ENCODE assay signal across 24 cellular contexts in the genomic region with DNA sequence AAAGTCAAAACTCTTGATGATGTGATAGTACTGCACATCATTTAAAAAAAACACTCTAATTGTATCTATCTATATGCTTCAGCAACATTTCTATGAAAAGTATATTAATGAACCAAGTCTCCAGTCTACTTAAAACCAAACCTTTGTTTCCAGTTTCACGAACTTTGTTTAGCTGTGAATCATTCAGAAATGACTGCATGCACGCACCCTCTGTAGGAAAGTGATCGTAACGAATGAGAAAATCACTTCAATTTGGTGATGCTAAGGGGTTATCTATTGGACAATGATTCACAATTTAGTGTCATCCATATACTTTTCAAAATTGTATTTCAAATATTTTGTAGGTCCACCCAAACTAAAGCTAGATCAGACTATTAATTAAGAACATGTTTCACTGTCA.
A peak's percentile ranks its signal among the peaks of the same experiment; 100 is the strongest.
DNase-seq lines count a peak whose midpoint lies in the region; ATAC-seq, FAIRE-seq and TF ChIP-seq lines count a peak whose summit lies in the region.
"Had no signal": no experiment of that assay in that cellular context is flagged by ENCODE, and none has a peak within 500 bp of the region (broad histone marks: within the 10 kb centered on the region; RNA-seq: fewer than 3 reads in every experiment).

No MANE protein-coding gene starts in this region.

- intact Hi-C loops in GM12878 (cut with micrococcal nuclease; ENCODE audit: unreplicated experiment), result no loop called here

- ATAC-seq in GM18502 (IDR thresholded peaks at IDR 0.05; ENCODE audit: poor library complexity, unreplicated experiment) (peak; percentile 84), HG03432 (IDR thresholded peaks at IDR 0.05; ENCODE audit: unreplicated experiment) (peak; percentile 85), GM12878 (peak; percentile 48)

- RAD21 ChIA-PET in GM12878 (lab: Charles Lee; ENCODE audit: unreplicated experiment), result interaction anchor here (0.7 kb wide), 1 partner anchor 15 kb away, joined by 4 read pairs; no protein-coding TSS in a partner anchor

- SMC1A ChIA-PET in GM12878 (lab: Charles Lee; ENCODE audit: uncharacterized antibody, unreplicated experiment), result interaction anchor here (0.7 to 1.3 kb wide), 3 partner anchors 9 to 22 kb away, joined by 3 to 4 read pairs (median 3); no protein-coding TSS in a partner anchor

- no peak overlapping the region for H3K9ac ChIP-seq in GM12878 (ENCODE audit: control insufficient read depth, insufficient read depth, low read length)
- H3K9ac ChIP-seq: BLaER1 had no signal

- DNase-seq in GM12878 (ENCODE audit: low read depth, low spot score), result no peak
- DNase-seq in COLO829 (ENCODE audit: low spot score), result no peak
- DNase-seq in NCI-H748 treated with DMSO at 0.1 percent for 48 hours (lab: John Stamatoyannopoulos, UW), result no peak
- DNase-seq in HFFc6, result no peak
- DNase-seq: 8988T; ACHN; BE2C; C1 segment of cervical spinal cord; Caco-2; Calu3; CD4-positive, alpha-beta memory T cell; CD4-positive, CD25-positive, alpha-beta regulatory T cell; CD8-positive, alpha-beta memory T cell; DMS79 treated with DMSO at 0.1 percent for 48 hours; GF-D8 had no signal

- no peaks in the 10 kb centered on the region for H3K27me3 ChIP-seq in GM12878 (replicated peaks in 1 of 2; ENCODE audit: control insufficient read depth in 2 of 2, insufficient read depth in 2 of 2, low read length in 1 of 2)
- H3K27me3 ChIP-seq: BE2C, BLaER1 had no signal

- no peak for TF ChIP-seq CTCF in GM12878 (IDR thresholded peaks at IDR 0.05 in 2 of 3, conservative IDR thresholded peaks at IDR 0.05 in 1 of 3; ENCODE audit: control insufficient read depth in 2 of 3, extremely low read depth in 1 of 3, insufficient read depth in 1 of 3, low read depth in 3 of 3, low read length in 3 of 3)
- no peak for TF ChIP-seq CTCF in HFFc6 (IDR thresholded peaks at IDR 0.05)

- POLR2A ChIA-PET in GM12878 (lab: Charles Lee), result no interaction called here

- no peak overlapping the region for H3K4me2 ChIP-seq in GM12878 (ENCODE audit: control insufficient read depth, insufficient read depth)
- H3K4me2 ChIP-seq: BLaER1 had no signal

- H2AFZ ChIP-seq in GM12878 (ENCODE audit: control insufficient read depth, low read depth, low read length), result no peak overlapping the region

- no peak overlapping the region for H3K27ac Mint-ChIP-seq in HFFc6
- H3K27ac Mint-ChIP-seq: CD14-positive monocyte; CD4-positive, alpha-beta memory T cell; CD4-positive, CD25-positive, alpha-beta regulatory T cell; CD8-positive, alpha-beta memory T cell had no signal

- peaks cover 5% of the 10 kb centered on the region; the same call in 1 of the 2 replicates for H3K9me3 Mint-ChIP-seq in HFFc6
- H3K9me3 Mint-ChIP-seq: CD14-positive monocyte had no signal

- H3K4me3 Mint-ChIP-seq in HFFc6, result no peak overlapping the region
- H3K4me3 Mint-ChIP-seq: CD14-positive monocyte; CD4-positive, alpha-beta memory T cell; CD4-positive, CD25-positive, alpha-beta regulatory T cell; CD8-positive, alpha-beta memory T cell had no signal

- H3K36me3 ChIP-seq in GM12878 (ENCODE audit: control insufficient read depth in 2 of 2, insufficient read depth in 2 of 2, low read length in 1 of 2), result no peaks in the 10 kb centered on the region
- H3K36me3 ChIP-seq: BE2C, BLaER1 had no signal

- FAIRE-seq in GM12878 (lab: Jason Lieb, UNC), result no peak
- FAIRE-seq: D721Med, G401.6, GM12891, GM18507, GM19239 had no signal

- no peak for TF ChIP-seq POLR2A in GM12878 (IDR thresholded peaks at IDR 0.05; ENCODE audit: low read depth, low read length)

- no peak for TF ChIP-seq RAD21 in GM12878 (IDR thresholded peaks at IDR 0.05; ENCODE audit: insufficient read depth, low read depth, low read length)

- TF ChIP-seq EP300 in GM12878 (IDR thresholded peaks at IDR 0.05; ENCODE audit: borderline replicate concordance in 1 of 2, control insufficient read depth in 1 of 2, low read depth in 2 of 2, low read length in 2 of 2), result no peak

- WGBS in GM12878 (ENCODE audit: insufficient coverage, insufficient replicate concordance, low lambda C conversion rate, missing lambda C conversion rate), result 46% methylated on average over 4 of the region's 4 CpGs

- no peaks in the 10 kb centered on the region for H3K4me1 ChIP-seq in GM12878 (ENCODE audit: control insufficient read depth, insufficient read depth, low read length)
- H3K4me1 ChIP-seq: BE2C, BLaER1, Caco-2 had no signal

- no peaks in the 10 kb centered on the region for H4K20me1 ChIP-seq in GM12878 (ENCODE audit: control insufficient read depth, insufficient read depth)
- H4K20me1 ChIP-seq: BLaER1 had no signal

- H3K36me3 Mint-ChIP-seq in HFFc6 (ENCODE audit: low read depth), result no peaks in the 10 kb centered on the region
- H3K36me3 Mint-ChIP-seq: CD14-positive monocyte; CD4-positive, alpha-beta memory T cell; CD4-positive, CD25-positive, alpha-beta regulatory T cell; CD8-positive, alpha-beta memory T cell had no signal

- H3K4me1 Mint-ChIP-seq in HFFc6 (ENCODE audit: low read depth), result no peaks in the 10 kb centered on the region
- H3K4me1 Mint-ChIP-seq: CD14-positive monocyte; CD4-positive, alpha-beta memory T cell; CD4-positive, CD25-positive, alpha-beta regulatory T cell; CD8-positive, alpha-beta memory T cell had no signal

- BruUV-seq in GM12878 (replicated peaks; lab: Mats Ljungman, UMichigan), result no TSS peak

- in situ Hi-C loops in GM12878 (cut with MboI), result no loop called here

- no peaks in the 10 kb centered on the region for H3K79me2 ChIP-seq in GM12878 (ENCODE audit: control insufficient read depth, insufficient read depth, low read length)

- H3K27ac ChIP-seq in GM12878 (ENCODE audit: control insufficient read depth, insufficient read depth), result no peak overlapping the region
- H3K27ac ChIP-seq: BLaER1 had no signal

- no peaks in the 10 kb centered on the region for H3K27me3 Mint-ChIP-seq in HFFc6 (ENCODE audit: insufficient read depth)
- H3K27me3 Mint-ChIP-seq: CD4-positive, alpha-beta memory T cell; CD4-positive, CD25-positive, alpha-beta regulatory T cell; CD8-positive, alpha-beta memory T cell had no signal

- H3K9me3 ChIP-seq in GM12878 (replicated peaks; ENCODE audit: control insufficient read depth, insufficient read depth, low read length), result no peaks in the 10 kb centered on the region
- H3K9me3 ChIP-seq: BE2C, BLaER1, Caco-2 had no signal

- CTCF ChIA-PET in GM12878 (lab: Yijun Ruan, JAX), result no interaction called here

- no peak overlapping the region for H3K4me3 ChIP-seq in GM12878
- H3K4me3 ChIP-seq: BLaER1 had no signal

TF ChIP-seq in GM12878, 131 proteins besides CTCF, POLR2A, EP300 and RAD21:
- TF ChIP-seq NR2C2 (IDR thresholded peaks at IDR 0.05; ENCODE audit: borderline replicate concordance, control insufficient read depth, insufficient read length, low read depth), result no peak
- no peak for TF ChIP-seq MYC (IDR thresholded peaks at IDR 0.05; ENCODE audit: insufficient read depth, insufficient read length, insufficient replicate concordance, low read length, severe bottlenecking)
- no peak for TF ChIP-seq SRF (IDR thresholded peaks at IDR 0.05; ENCODE audit: low read depth in 2 of 2, low read length in 2 of 2)
- no peak for TF ChIP-seq KLF5 (IDR thresholded peaks at IDR 0.05; ENCODE audit: partially characterized antibody)
- no peak for TF ChIP-seq SMAD5 (IDR thresholded peaks at IDR 0.05; ENCODE audit: low read depth)
- TF ChIP-seq, protein P1, sequence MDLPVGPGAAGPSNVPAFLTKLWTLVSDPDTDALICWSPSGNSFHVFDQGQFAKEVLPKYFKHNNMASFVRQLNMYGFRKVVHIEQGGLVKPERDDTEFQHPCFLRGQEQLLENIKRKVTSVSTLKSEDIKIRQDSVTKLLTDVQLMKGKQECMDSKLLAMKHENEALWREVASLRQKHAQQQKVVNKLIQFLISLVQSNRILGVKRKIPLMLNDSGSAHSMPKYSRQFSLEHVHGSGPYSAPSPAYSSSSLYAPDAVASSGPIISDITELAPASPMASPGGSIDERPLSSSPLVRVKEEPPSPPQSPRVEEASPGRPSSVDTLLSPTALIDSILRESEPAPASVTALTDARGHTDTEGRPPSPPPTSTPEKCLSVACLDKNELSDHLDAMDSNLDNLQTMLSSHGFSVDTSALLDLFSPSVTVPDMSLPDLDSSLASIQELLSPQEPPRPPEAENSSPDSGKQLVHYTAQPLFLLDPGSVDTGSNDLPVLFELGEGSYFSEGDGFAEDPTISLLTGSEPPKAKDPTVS (IDR thresholded peaks at IDR 0.05; ENCODE audit: low read depth, low read length), result no peak
- no peak for TF ChIP-seq RUNX3 (IDR thresholded peaks at IDR 0.05; ENCODE audit: low read length)
- TF ChIP-seq JUND (IDR thresholded peaks at IDR 0.05; ENCODE audit: low read depth, low read length), result no peak
- TF ChIP-seq SMARCA5 (IDR thresholded peaks at IDR 0.05), result no peak
